Comparison of ENCODE assay signal across 26 cellular contexts in the genomic region with DNA sequence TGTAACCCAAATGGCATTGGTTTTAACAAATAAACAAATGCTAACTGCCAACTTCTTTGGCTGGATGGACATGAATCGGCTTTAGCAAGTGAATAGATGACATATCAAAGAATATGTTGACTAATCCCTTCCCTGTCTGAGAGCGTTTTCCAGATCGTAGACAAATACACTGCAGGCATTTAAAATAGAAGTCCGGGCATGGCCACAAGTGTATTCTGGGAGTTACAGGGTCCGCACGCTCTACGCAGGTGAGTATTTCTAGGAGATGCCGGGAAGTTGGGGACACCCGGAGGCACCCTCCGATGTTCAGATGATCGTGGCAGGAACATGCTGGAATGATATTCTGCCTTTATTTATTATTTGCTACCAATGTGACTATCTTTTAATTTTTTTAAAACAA. TPM values are rescaled to one million over a fixed set of nuclear protein-coding genes. Genes with fewer than 3 reads are reported as not detected.
"Had no signal": no experiment of that assay in that cellular context is flagged by ENCODE, and none has a peak within 500 bp of the region (broad histone marks: within the 10 kb centered on the region; RNA-seq: fewer than 3 reads in every experiment).

No MANE protein-coding gene starts in this region.

- H3K4me3 ChIP-seq: esophagus squamous epithelium, heart right ventricle, lung, mucosa of descending colon, neural progenitor cell, prostate gland, right atrium auricular region, sigmoid colon, thoracic aorta, tibial nerve, upper lobe of left lung had no signal

- H3K27me3 ChIP-seq: esophagus squamous epithelium, neural progenitor cell, right atrium auricular region, sigmoid colon, tibial nerve, upper lobe of left lung had no signal

- H3K4me3 Mint-ChIP-seq: dendritic cell treated with granulocyte-macrophage colony-stimulating factor and Interleukin-4, amounts not matched to agents 40 ng/mL and 50 ng/mL, for 4 days; memory B cell; mesothelial cell of epicardium; naive thymus-derived CD4-positive, alpha-beta T cell; nephron; neural progenitor cell; stimulated activated memory B cell treated with anti-CD40 and anti-IgM and Interleukin-4, amounts not matched to agents 10 μg/mL and 1 μg/mL and 100 μg/mL, for 72 hours had no signal

- H3K36me3 ChIP-seq: esophagus squamous epithelium, heart right ventricle, neural progenitor cell, prostate gland, right atrium auricular region, sigmoid colon, thoracic aorta, tibial nerve, upper lobe of left lung had no signal

- H3K36me3 Mint-ChIP-seq: mesothelial cell of epicardium; naive thymus-derived CD4-positive, alpha-beta T cell; stimulated activated memory B cell treated with anti-CD40 and anti-IgM and Interleukin-4, amounts not matched to agents 10 μg/mL and 1 μg/mL and 100 μg/mL, for 72 hours had no signal

- H3K4me1 Mint-ChIP-seq: memory B cell; mesothelial cell of epicardium; naive thymus-derived CD4-positive, alpha-beta T cell; nephron; stimulated activated memory B cell treated with anti-CD40 and anti-IgM and Interleukin-4, amounts not matched to agents 10 μg/mL and 1 μg/mL and 100 μg/mL, for 72 hours had no signal

- H3K27ac ChIP-seq: esophagus squamous epithelium, heart right ventricle, neural progenitor cell, prostate gland, right atrium auricular region, sigmoid colon, thoracic aorta, tibial nerve, upper lobe of left lung had no signal

- H3K9ac ChIP-seq: neural progenitor cell had no signal

- DNase-seq: cerebellar nuclear complex; effector memory CD4-positive, alpha-beta T cell; erythroblast; esophagus squamous epithelium; foreskin melanocyte; glutamatergic neuron; heart right ventricle; hippocampal formation; mucosa of descending colon; naive thymus-derived CD4-positive, alpha-beta T cell; sigmoid colon; stimulated activated CD4-positive, alpha-beta T cell treated with anti-CD3 and anti-CD28 coated beads, Interleukin-4, amount 100 ng/mL, for 4 hours; stimulated activated naive CD8-positive, alpha-beta T cell treated with anti-CD3 and anti-CD28 coated beads, Interleukin-15, Interleukin-2, amounts not matched to agents 100 U/mL and 50 U/mL, for 24 hours; upper lobe of left lung had no signal

- H3K9me3 ChIP-seq: esophagus squamous epithelium, mucosa of descending colon, prostate gland, sigmoid colon, thoracic aorta, tibial nerve, upper lobe of left lung had no signal

- H3K27me3 Mint-ChIP-seq: dendritic cell treated with granulocyte-macrophage colony-stimulating factor and Interleukin-4, amounts not matched to agents 40 ng/mL and 50 ng/mL, for 4 days; stimulated activated memory B cell treated with anti-CD40 and anti-IgM and Interleukin-4, amounts not matched to agents 10 μg/mL and 1 μg/mL and 100 μg/mL, for 72 hours had no signal

- H3K27ac Mint-ChIP-seq: dendritic cell treated with granulocyte-macrophage colony-stimulating factor and Interleukin-4, amounts not matched to agents 40 ng/mL and 50 ng/mL, for 4 days; memory B cell; mesothelial cell of epicardium; naive thymus-derived CD4-positive, alpha-beta T cell; nephron; neural progenitor cell; stimulated activated memory B cell treated with anti-CD40 and anti-IgM and Interleukin-4, amounts not matched to agents 10 μg/mL and 1 μg/mL and 100 μg/mL, for 72 hours had no signal

- H3K4me1 ChIP-seq: esophagus squamous epithelium, heart right ventricle, prostate gland, right atrium auricular region, sigmoid colon, tibial nerve, upper lobe of left lung had no signal

RNA-seq across cellular contexts. Expression of a gene that starts 53.2 kb away (rescaled TPM):
- total RNA-seq: naive thymus-derived CD4-positive, alpha-beta T cell; osteoblast had no signal
- polyA plus RNA-seq: naive thymus-derived CD4-positive, alpha-beta T cell had no signal
